In the genomic region with DNA sequence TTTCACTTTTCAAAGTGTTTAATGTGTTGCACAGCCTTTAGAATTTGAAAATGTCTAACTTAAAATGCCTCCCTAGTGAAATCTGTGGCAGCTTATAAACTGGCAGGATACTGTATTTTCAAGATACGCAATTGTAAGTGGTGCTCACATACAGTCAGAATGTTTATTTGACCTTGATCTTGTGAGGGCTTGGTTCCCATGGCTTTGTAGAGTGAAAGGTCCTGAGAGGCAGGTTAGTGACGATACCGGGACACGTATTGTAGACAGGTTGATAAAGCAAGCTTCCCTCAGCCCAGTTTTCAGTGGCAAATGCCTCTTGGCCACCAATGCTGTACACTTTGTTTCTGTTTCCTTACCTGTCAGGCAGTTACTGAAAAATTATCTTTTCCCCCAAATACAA, we compare ENCODE assay signal across 4 cellular contexts.
"Had no signal": no experiment of that assay in that cellular context is flagged by ENCODE, and none has a peak within 500 bp of the region (broad histone marks: within the 10 kb centered on the region; RNA-seq: fewer than 3 reads in every experiment).

No MANE protein-coding gene starts in this region.

- H3K4me3 ChIP-seq: GM23338 had no signal

- ATAC-seq: GM23338 had no signal

- DNase-seq: H9, HCEC 1CT, KBM-7 had no signal
